ENCODE assay signal across 21 cellular contexts in the genomic region with DNA sequence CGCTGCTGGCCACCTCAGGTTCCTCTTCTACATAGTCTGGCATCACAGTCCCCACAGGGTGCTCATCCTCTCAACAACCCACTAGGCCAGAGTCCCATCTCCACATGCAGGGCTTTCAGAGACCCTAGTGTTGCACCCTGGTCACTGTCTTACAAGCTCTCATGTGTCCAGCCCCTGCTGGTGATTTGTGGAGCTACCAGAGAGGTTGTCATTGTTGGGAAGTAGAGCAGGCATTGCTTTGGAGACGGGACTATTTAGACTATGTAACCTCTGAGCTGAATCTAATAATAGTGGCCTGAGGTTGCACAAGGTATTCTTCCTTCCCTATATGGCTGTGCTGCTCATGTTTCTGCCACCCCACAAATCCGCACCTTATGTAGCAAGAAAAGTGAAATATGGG.
DNase-seq lines count a peak whose midpoint lies in the region; ATAC-seq, FAIRE-seq and TF ChIP-seq lines count a peak whose summit lies in the region.
"Had no signal": no experiment of that assay in that cellular context is flagged by ENCODE, and none has a peak within 500 bp of the region (broad histone marks: within the 10 kb centered on the region; RNA-seq: fewer than 3 reads in every experiment).

No MANE protein-coding gene starts in this region.

- no peaks in the 10 kb centered on the region for H3K9me3 ChIP-seq in lower lobe of right lung

- DNase-seq in GM12865 (ENCODE audit: low read depth) = peak; percentile 10
- DNase-seq in WTC11 (ENCODE audit: low spot score) = peak; percentile 25
- no peak for DNase-seq in lower lobe of right lung
- no peak for DNase-seq in activated CD4-positive, alpha-beta memory T cell treated with anti-CD3 and anti-CD28 coated beads, Interleukin-2, amount 10 ng/mL, durations not matched to agents 7 days and 5 days
- DNase-seq in urothelium cell line (ENCODE audit: low spot score) = no peak
- DNase-seq: activated CD4-positive, CD25-positive, alpha-beta regulatory T cell treated with anti-CD3 and anti-CD28 coated beads, Interleukin-2, amount 50 U/mL, for 72 hours; activated naive CD8-positive, alpha-beta T cell treated with anti-CD3 and anti-CD28 coated beads for 36 hours; EL; IMR-90; mesenchymal stem cell; MV-4-11; naive thymus-derived CD8-positive, alpha-beta T cell; NCI-H2029; stimulated activated CD4-positive, alpha-beta T cell treated with anti-CD3 and anti-CD28 coated beads, Interleukin-1b, Interleukin-23, amount 100 ng/mL, for 48 hours; stimulated activated naive CD4-positive, alpha-beta T cell had no signal

- H3K27me3 Mint-ChIP-seq in WTC11 (ENCODE audit: low read depth) = no peaks in the 10 kb centered on the region
- H3K27me3 Mint-ChIP-seq in activated CD4-positive, alpha-beta memory T cell treated with anti-CD3 and anti-CD28 coated beads, Interleukin-2, amount 10 ng/mL, durations not matched to agents 7 days and 5 days = no peaks in the 10 kb centered on the region
- H3K27me3 Mint-ChIP-seq: activated naive CD8-positive, alpha-beta T cell treated with anti-CD3 and anti-CD28 coated beads for 36 hours; naive thymus-derived CD8-positive, alpha-beta T cell had no signal

- no peak overlapping the region for H3K9ac ChIP-seq in KMS-11
- H3K9ac ChIP-seq: parathyroid adenoma had no signal

- H3K4me1 ChIP-seq in KMS-11 (ENCODE audit: low read depth, poor library complexity, severe bottlenecking) (peaks cover 10% of the 10 kb centered on the region), lower lobe of right lung (no peaks in the 10 kb centered on the region)
- H3K4me1 ChIP-seq: parathyroid adenoma had no signal

- no peaks in the 10 kb centered on the region for H4K20me1 ChIP-seq in KMS-11 (ENCODE audit: insufficient read depth)

- no peaks in the 10 kb centered on the region; the same call in 1 of the 2 replicates for H3K36me3 Mint-ChIP-seq in WTC11
- H3K36me3 Mint-ChIP-seq in activated CD4-positive, alpha-beta memory T cell treated with anti-CD3 and anti-CD28 coated beads, Interleukin-2, amount 10 ng/mL, durations not matched to agents 7 days and 5 days (ENCODE audit: low read depth) = no peaks in the 10 kb centered on the region
- H3K36me3 Mint-ChIP-seq: activated naive CD8-positive, alpha-beta T cell treated with anti-CD3 and anti-CD28 coated beads for 36 hours; naive thymus-derived CD8-positive, alpha-beta T cell had no signal

- H3K27ac Mint-ChIP-seq in WTC11 = no peak overlapping the region
- H3K27ac Mint-ChIP-seq in activated CD4-positive, alpha-beta memory T cell treated with anti-CD3 and anti-CD28 coated beads, Interleukin-2, amount 10 ng/mL, durations not matched to agents 7 days and 5 days = no peak overlapping the region
- H3K27ac Mint-ChIP-seq: activated naive CD8-positive, alpha-beta T cell treated with anti-CD3 and anti-CD28 coated beads for 36 hours; activated T-helper 1 cell treated with anti-CD3 and anti-CD28 coated beads, Interleukin-12 subunit alpha, Interleukin-12 subunit beta, Interleukin-2, Interleukin-4 antibody, amounts not matched to agents 30 ng/mL and 10 ng/mL and 1 ng/mL, durations not matched to agents 14 hours and 24 hours and 36 hours; naive thymus-derived CD8-positive, alpha-beta T cell had no signal

- H3K4me2 ChIP-seq in KMS-11 = no peak overlapping the region

- H2AFZ ChIP-seq in KMS-11 (ENCODE audit: low read depth) = no peak overlapping the region
- H2AFZ ChIP-seq: parathyroid adenoma had no signal

- TF ChIP-seq CTCF in GM12865 (IDR thresholded peaks at IDR 0.05; ENCODE audit: insufficient read depth, low read depth, low read length, missing control alignments) (peak; percentile 3), KMS-11 (conservative IDR thresholded peaks at IDR 0.05; ENCODE audit: low read depth, low read length) (0 out of 2 replicates have a peak, but pooled peaks have one; percentile 15), WTC11 (IDR thresholded peaks at IDR 0.05) (peak; percentile 37; the same call in 1 of the 2 replicates), lower lobe of right lung (IDR thresholded peaks at IDR 0.05) (peak; percentile 12)

- H3K9me3 Mint-ChIP-seq in WTC11 = peaks cover 16% of the 10 kb centered on the region
- peaks cover 2% of the 10 kb centered on the region for H3K9me3 Mint-ChIP-seq in activated CD4-positive, alpha-beta memory T cell treated with anti-CD3 and anti-CD28 coated beads, Interleukin-2, amount 10 ng/mL, durations not matched to agents 7 days and 5 days
- H3K9me3 Mint-ChIP-seq: activated naive CD8-positive, alpha-beta T cell treated with anti-CD3 and anti-CD28 coated beads for 36 hours; activated T-helper 1 cell treated with anti-CD3 and anti-CD28 coated beads, Interleukin-12 subunit alpha, Interleukin-12 subunit beta, Interleukin-2, Interleukin-4 antibody, amounts not matched to agents 30 ng/mL and 10 ng/mL and 1 ng/mL, durations not matched to agents 14 hours and 24 hours and 36 hours had no signal

- POLR2A ChIA-PET in WTC11 (lab: Charles Lee) = no interaction called here
- POLR2A ChIA-PET in activated CD4-positive, alpha-beta memory T cell treated with anti-CD3 and anti-CD28 coated beads, Interleukin-2, amount 10 ng/mL, durations not matched to agents 7 days and 5 days (lab: Charles Lee) = no interaction called here

- H3K4me1 Mint-ChIP-seq in WTC11 = no peaks in the 10 kb centered on the region
- no peaks in the 10 kb centered on the region for H3K4me1 Mint-ChIP-seq in activated CD4-positive, alpha-beta memory T cell treated with anti-CD3 and anti-CD28 coated beads, Interleukin-2, amount 10 ng/mL, durations not matched to agents 7 days and 5 days
- H3K4me1 Mint-ChIP-seq: activated naive CD8-positive, alpha-beta T cell treated with anti-CD3 and anti-CD28 coated beads for 36 hours; naive thymus-derived CD8-positive, alpha-beta T cell had no signal

- H3K27me3 ChIP-seq in KMS-11 (ENCODE audit: insufficient read depth, low read depth) = no peaks in the 10 kb centered on the region
- no peaks in the 10 kb centered on the region for H3K27me3 ChIP-seq in lower lobe of right lung (ENCODE audit: low read depth)

- CTCF ChIA-PET in WTC11 (lab: Charles Lee) = interaction anchor here (0.6 to 1.3 kb wide), 6 partner anchors 9 to 153 kb away, joined by 3 to 5 read pairs (median 4); no protein-coding TSS in a partner anchor
- CTCF ChIA-PET in activated CD4-positive, alpha-beta memory T cell treated with anti-CD3 and anti-CD28 coated beads, Interleukin-2, amount 10 ng/mL, durations not matched to agents 7 days and 5 days (lab: Charles Lee) = no interaction called here

- ATAC-seq in WTC11 (peak; percentile 60), lower lobe of right lung (peak in 1 of 2 donors; percentile 61), GM21786 (IDR thresholded peaks at IDR 0.05; ENCODE audit: unreplicated experiment) (no peak)
- ATAC-seq: HCT116; naive thymus-derived CD8-positive, alpha-beta T cell had no signal

- no peaks in the 10 kb centered on the region for H3K79me2 ChIP-seq in KMS-11 (ENCODE audit: insufficient read depth, low read depth)
- H3K79me2 ChIP-seq: parathyroid adenoma had no signal

- H3K27ac ChIP-seq in KMS-11 (no peak overlapping the region), lower lobe of right lung (no peak overlapping the region)
- H3K27ac ChIP-seq: parathyroid adenoma had no signal

- no peak overlapping the region for H3K4me3 ChIP-seq in GM12865 (ENCODE audit: low read depth, low read length)
- no peak overlapping the region for H3K4me3 ChIP-seq in KMS-11 (IDR thresholded peaks at IDR 0.05; ENCODE audit: insufficient read depth, low read depth, low read length)
- H3K4me3 ChIP-seq in lower lobe of right lung = no peak overlapping the region

- no peak for FAIRE-seq in urothelium cell line (lab: Jason Lieb, UNC)
- FAIRE-seq: keratinocyte had no signal

- H3K4me3 Mint-ChIP-seq in WTC11 = no peak overlapping the region
- H3K4me3 Mint-ChIP-seq in activated CD4-positive, alpha-beta memory T cell treated with anti-CD3 and anti-CD28 coated beads, Interleukin-2, amount 10 ng/mL, durations not matched to agents 7 days and 5 days = no peak overlapping the region
- H3K4me3 Mint-ChIP-seq: activated naive CD8-positive, alpha-beta T cell treated with anti-CD3 and anti-CD28 coated beads for 36 hours; activated T-helper 1 cell treated with anti-CD3 and anti-CD28 coated beads, Interleukin-12 subunit alpha, Interleukin-12 subunit beta, Interleukin-2, Interleukin-4 antibody, amounts not matched to agents 30 ng/mL and 10 ng/mL and 1 ng/mL, durations not matched to agents 14 hours and 24 hours and 36 hours; naive thymus-derived CD8-positive, alpha-beta T cell had no signal

- intact Hi-C loops in lower lobe of right lung (cut with DNase I) = no loop called here

- no peaks in the 10 kb centered on the region for H3K36me3 ChIP-seq in KMS-11 (ENCODE audit: insufficient read depth)
- no peaks in the 10 kb centered on the region for H3K36me3 ChIP-seq in lower lobe of right lung

TF ChIP-seq in WTC11, 78 proteins besides CTCF, POLR2A, EP300 and RAD21 (continues in another document):
- TF ChIP-seq OVOL2 (CRISPR knock-in tag; IDR thresholded peaks at IDR 0.05; ENCODE audit: borderline replicate concordance) (no peak), IRF2 (CRISPR knock-in tag; IDR thresholded peaks at IDR 0.05; ENCODE audit: borderline replicate concordance, low read depth) (no peak), GTF2I (CRISPR knock-in tag; conservative IDR thresholded peaks at IDR 0.05) (no peak), HMGA2 (CRISPR knock-in tag; IDR thresholded peaks at IDR 0.05) (no peak), ZBTB21 (CRISPR knock-in tag; IDR thresholded peaks at IDR 0.05; ENCODE audit: borderline replicate concordance) (no peak)
- TF ChIP-seq, protein P1, sequence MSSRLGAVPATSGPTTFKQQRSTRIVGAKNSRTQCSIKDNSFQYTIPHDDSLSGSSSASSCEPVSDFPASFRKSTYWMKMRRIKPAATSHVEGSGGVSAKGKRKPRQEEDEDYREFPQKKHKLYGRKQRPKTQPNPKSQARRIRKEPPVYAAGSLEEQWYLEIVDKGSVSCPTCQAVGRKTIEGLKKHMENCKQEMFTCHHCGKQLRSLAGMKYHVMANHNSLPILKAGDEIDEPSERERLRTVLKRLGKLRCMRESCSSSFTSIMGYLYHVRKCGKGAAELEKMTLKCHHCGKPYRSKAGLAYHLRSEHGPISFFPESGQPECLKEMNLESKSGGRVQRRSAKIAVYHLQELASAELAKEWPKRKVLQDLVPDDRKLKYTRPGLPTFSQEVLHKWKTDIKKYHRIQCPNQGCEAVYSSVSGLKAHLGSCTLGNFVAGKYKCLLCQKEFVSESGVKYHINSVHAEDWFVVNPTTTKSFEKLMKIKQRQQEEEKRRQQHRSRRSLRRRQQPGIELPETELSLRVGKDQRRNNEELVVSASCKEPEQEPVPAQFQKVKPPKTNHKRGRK (CRISPR knock-in tag; IDR thresholded peaks at IDR 0.05; ENCODE audit: borderline replicate concordance) = no peak

Comparison
In these comparisons a context has a peak if more than half of its experiments do, and no peak if none do; other contexts are left out.
1. DNase-seq: peak in GM12865 (single experiment) and WTC11 (single experiment); none in lower lobe of right lung (single experiment), activated CD4-positive, alpha-beta memory T cell treated with anti-CD3 and anti-CD28 coated beads, Interleukin-2, amount 10 ng/mL, durations not matched to agents 7 days and 5 days (single experiment) and urothelium cell line (single experiment).
2. Peak in every context shown above with its lines, with median percentiles within 50 percentile points of each other: CTCF ChIP-seq.